Comparison of ENCODE assay signal across 12 cellular contexts in genomic region chr11:119201236-119201635, GRCh38. TPM values are rescaled to one million over a fixed set of nuclear protein-coding genes. Genes with fewer than 3 reads are reported as not detected.
"Had no signal": no experiment of that assay in that cellular context is flagged by ENCODE, and none has a peak within 500 bp of the region (broad histone marks: within the 10 kb centered on the region; RNA-seq: fewer than 3 reads in every experiment).

No MANE protein-coding gene starts in this region.

RNA-seq across cellular contexts. Expression of gene NHERF4, which starts 16.0 kb away (rescaled TPM):
- total RNA-seq: activated CD8-positive, alpha-beta memory T cell treated with anti-CD3 and anti-CD28 coated beads for 36 hours; activated naive CD4-positive, alpha-beta T cell treated with anti-CD3 and anti-CD28 coated beads for 36 hours; activated naive CD8-positive, alpha-beta T cell treated with anti-CD3 and anti-CD28 coated beads for 36 hours; activated T-helper 1 cell treated with anti-CD3 and anti-CD28 coated beads, Interleukin-12 subunit alpha, Interleukin-12 subunit beta, Interleukin-2, Interleukin-4 antibody, amounts not matched to agents 30 ng/mL and 10 ng/mL and 1 ng/mL, durations not matched to agents 14 hours and 24 hours and 36 hours; astrocyte; cardiac septum had no signal

RNA-seq across cellular contexts. Expression of gene ABCG4, which starts 52.4 kb away (rescaled TPM):
- total RNA-seq: activated B cell treated with CpG ODN at 0.5 μM for 24 hours; activated CD4-positive, alpha-beta memory T cell treated with anti-CD3 and anti-CD28 coated beads for 36 hours; activated CD8-positive, alpha-beta T cell treated with anti-CD3 and anti-CD28 coated beads for 36 hours; activated T-helper 1 cell treated with anti-CD3 and anti-CD28 coated beads, Interleukin-12 subunit alpha, Interleukin-12 subunit beta, Interleukin-2, Interleukin-4 antibody, amounts not matched to agents 30 ng/mL and 10 ng/mL and 1 ng/mL, durations not matched to agents 14 hours and 24 hours and 36 hours; activated T-helper 17 cell treated with anti-CD3 and anti-CD28 coated beads, Interleukin-2, amount 50 U/mL, for 72 hours; T-helper 1 cell treated with Interleukin-12 subunit alpha and Interleukin-12 subunit beta and Interleukin-4 antibody, amounts not matched to agents 30 ng/mL and 1 ng/mL, for 36 hours; T-helper 17 cell had no signal
